In genomic region chr12:92973614-92974013, GRCh38 we compare ENCODE assay signal across 11 cellular contexts.
A peak's percentile ranks its signal among the peaks of the same experiment; 100 is the strongest.
DNase-seq lines count a peak whose midpoint lies in the region; ATAC-seq and TF ChIP-seq lines count a peak whose summit lies in the region.
"Had no signal": no experiment of that assay in that cellular context is flagged by ENCODE, and none has a peak within 500 bp of the region (broad histone marks: within the 10 kb centered on the region; RNA-seq: fewer than 3 reads in every experiment).

No MANE protein-coding gene starts in this region.

- no peak for TF ChIP-seq CTCF in cardiac fibroblast (IDR thresholded peaks at IDR 0.05; ENCODE audit: low read depth, low read length)

- no peak overlapping the region for H3K4me3 ChIP-seq in cardiac fibroblast (replicated peaks in 1 of 2; ENCODE audit: low read depth in 2 of 2, low read length in 2 of 2)
- H3K4me3 ChIP-seq: PC-9 had no signal

- ATAC-seq in GM18909 (IDR thresholded peaks at IDR 0.05; ENCODE audit: poor library complexity, unreplicated experiment), result peak; percentile 46
- ATAC-seq in HG03558 (IDR thresholded peaks at IDR 0.05; ENCODE audit: extremely low read depth, unreplicated experiment), result peak; percentile 27
- no peak for ATAC-seq in GM21447 (IDR thresholded peaks at IDR 0.05; ENCODE audit: unreplicated experiment)

- in situ Hi-C loops in ACHN (cut with HindIII; ENCODE audit: low pct_ligation_motif_present, low pct_unique_long_range_greater_than_20kb, low sequenced_read_pairs), result no loop called here

- DNase-seq in ACHN (peak; percentile 45), cardiac fibroblast (ENCODE audit: low read depth in 2 of 2) (peak; percentile 90 to 98), NCI-H2081 (lab: John Stamatoyannopoulos, UW) (no peak), NCI-H1092 treated with DMSO at 0.1 percent for 48 hours (lab: John Stamatoyannopoulos, UW) (no peak)
- no peak for DNase-seq in effector CD8-positive, alpha-beta T cell (lab: John Stamatoyannopoulos, UW)
- DNase-seq: DMS53, small intestine had no signal

Comparison
In these comparisons a context has a peak if more than half of its experiments do, and no peak if none do; other contexts are left out.
1. DNase-seq: peak in ACHN (single experiment) and cardiac fibroblast (2 of 2); none in NCI-H2081 (0 of 2), effector CD8-positive, alpha-beta T cell (single experiment) and NCI-H1092 treated with DMSO at 0.1 percent for 48 hours (single experiment).